ENCODE assay signal across 27 cellular contexts in the genomic region with DNA sequence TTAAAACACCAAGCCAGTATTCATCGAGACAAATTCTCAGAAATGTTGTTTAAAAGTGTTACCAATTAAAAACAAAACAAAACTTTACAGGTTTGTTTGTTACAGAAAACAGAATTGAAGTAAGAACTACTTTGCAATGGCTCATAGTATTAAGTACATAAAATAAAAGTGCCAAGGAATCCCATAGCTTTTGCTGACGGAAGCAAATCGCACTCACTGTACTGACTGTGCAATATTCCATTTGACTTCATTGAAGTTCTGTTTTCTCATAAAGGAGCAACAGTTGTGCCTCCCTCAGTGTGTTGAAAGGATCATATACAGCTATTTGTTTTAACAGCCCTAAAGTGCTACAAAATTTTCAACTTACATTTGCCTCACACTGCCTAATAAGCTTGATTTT.
"Had no signal": no experiment of that assay in that cellular context is flagged by ENCODE, and none has a peak within 500 bp of the region (broad histone marks: within the 10 kb centered on the region; RNA-seq: fewer than 3 reads in every experiment).

No MANE protein-coding gene starts in this region.

- H3K36me3 ChIP-seq: stomach, suprapubic skin, thoracic aorta, thyroid gland, tibial artery, tibial nerve, transverse colon, upper lobe of left lung, upper lobe of right lung, uterus, vagina had no signal

- H3K27me3 ChIP-seq: stomach, suprapubic skin, testis, thyroid gland, tibial artery, tibial nerve, transverse colon, upper lobe of left lung, upper lobe of right lung, uterus, vagina had no signal

- H3K27ac ChIP-seq: stomach, suprapubic skin, testis, thoracic aorta, thyroid gland, tibial artery, tibial nerve, transverse colon, upper lobe of left lung, upper lobe of right lung, uterus, vagina had no signal

- H3K9me3 ChIP-seq: stomach, suprapubic skin, testis, thoracic aorta, thyroid gland, tibial artery, tibial nerve, transverse colon, upper lobe of left lung, upper lobe of right lung, uterus, vagina had no signal

- DNase-seq: stimulated activated CD4-positive, alpha-beta T cell treated with anti-CD3 and anti-CD28 coated beads, Interleukin-2, amount 100 ng/mL, for 48 hours; stimulated activated CD4-positive, alpha-beta T cell treated with anti-CD3 and anti-CD28 coated beads, Interleukin-4, amount 100 ng/mL, for 1 hour; stimulated activated CD4-positive, alpha-beta T cell treated with anti-CD3 and anti-CD28 coated beads, Interleukin-4, amount 100 ng/mL, for 24 hours; stimulated activated CD4-positive, alpha-beta T cell treated with anti-CD3 and anti-CD28 coated beads, Interleukin-4, amount 100 ng/mL, for 4 hours; stimulated activated CD8-positive, alpha-beta memory T cell treated with anti-CD3 and anti-CD28 coated beads, Interleukin-4, amount 100 ng/mL, for 48 hours; stimulated activated naive B cell treated with anti-CD40 and anti-IgM and Interleukin-4, amounts not matched to agents 10 μg/mL and 1 μg/mL and 100 μg/mL, for 72 hours; stimulated activated naive CD4-positive, alpha-beta T cell; stimulated activated naive CD4-positive, alpha-beta T cell treated with Interleukin-2 at 50 U/mL for 16 hours; stimulated activated naive CD8-positive, alpha-beta T cell treated with anti-CD3 and anti-CD28 coated beads, Interleukin-15, amount 100 ng/mL, for 72 hours; stimulated activated naive CD8-positive, alpha-beta T cell treated with anti-CD3 and anti-CD28 coated beads, Interleukin-15, Interleukin-2, amounts not matched to agents 100 U/mL and 50 U/mL, for 24 hours; stomach; substantia nigra; testis; thyroid gland; tibial artery; transverse colon; trophoblast cell; upper lobe of left lung; upper lobe of right lung; uterus had no signal

- FAIRE-seq: urothelium cell line had no signal

- ATAC-seq: stimulated activated effector memory CD8-positive, alpha-beta T cell treated with anti-CD3 and anti-CD28 coated beads, Interleukin-12 subunit alpha, Interleukin-12 subunit beta, amount 100 ng/mL, for 72 hours; stimulated activated memory B cell treated with anti-CD40 and anti-IgM and Interleukin-4, amounts not matched to agents 10 μg/mL and 1 μg/mL and 100 μg/mL, for 72 hours; stimulated activated naive B cell treated with anti-CD40 and anti-IgM and Interleukin-4, amounts not matched to agents 10 μg/mL and 1 μg/mL and 100 μg/mL, for 72 hours; stimulated activated naive CD8-positive, alpha-beta T cell treated with anti-CD3 and anti-CD28 coated beads, Interleukin-15, amount 100 ng/mL, for 72 hours; stimulated activated naive CD8-positive, alpha-beta T cell treated with anti-CD3 and anti-CD28 coated beads, Interleukin-15, Interleukin-2, amounts not matched to agents 100 U/mL and 50 U/mL, for 24 hours; upper lobe of right lung had no signal

- H3K4me3 ChIP-seq: stomach, suprapubic skin, testis, thoracic aorta, thyroid gland, tibial artery, tibial nerve, transverse colon, upper lobe of left lung, upper lobe of right lung, uterus, vagina had no signal

- H3K4me1 ChIP-seq: stomach, suprapubic skin, testis, thyroid gland, tibial artery, tibial nerve, transverse colon, upper lobe of left lung, upper lobe of right lung, uterus, vagina had no signal
